10 cellular contexts compared by ENCODE assay signal in the genomic region with DNA sequence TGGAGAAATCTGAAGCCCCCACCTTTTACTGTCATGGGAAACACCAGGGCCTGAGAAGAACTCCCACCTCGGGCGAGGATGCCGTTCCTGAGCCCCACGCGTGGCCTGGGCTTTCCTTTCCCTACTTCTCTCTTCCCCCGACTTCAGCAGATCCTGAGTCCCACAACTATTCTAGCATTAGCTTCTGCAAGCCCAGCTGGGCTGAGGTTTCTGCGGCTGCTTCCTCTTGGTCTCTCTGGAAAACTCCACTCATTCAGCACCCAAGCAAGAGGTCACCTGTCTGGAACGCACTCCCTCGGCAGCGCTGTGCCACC. TPM values are rescaled to one million over a fixed set of nuclear protein-coding genes. Genes with fewer than 3 reads are reported as not detected.
DNase-seq lines count a peak whose midpoint lies in the region; ATAC-seq and TF ChIP-seq lines count a peak whose summit lies in the region.
"Had no signal": no experiment of that assay in that cellular context is flagged by ENCODE, and none has a peak within 500 bp of the region (broad histone marks: within the 10 kb centered on the region; RNA-seq: fewer than 3 reads in every experiment).

No MANE protein-coding gene starts in this region.

- H4K8ac ChIP-seq in neuronal stem cell (ENCODE audit: low read depth, low read length) = no peak overlapping the region

- H2AK5ac ChIP-seq in neuronal stem cell (ENCODE audit: low read depth, low read length) = peak overlapping the region; percentile 2

- CTCF ChIA-PET in AG04449 (lab: Yijun Ruan, JAX) (no interaction called here), PC-9 (lab: Charles Lee) (no interaction called here)

- H3K14ac ChIP-seq in neuronal stem cell (ENCODE audit: low read length) = peak overlapping the region; percentile 59

- WGBS in neuronal stem cell (ENCODE audit: extremely low coverage in 2 of 2, insufficient read length in 2 of 2, insufficient replicate concordance in 1 of 2), 2 donors = no CpG with 5 or more reads among the region's 10 CpGs

- BruUV-seq in PC-9 (replicated peaks; lab: Mats Ljungman, UMichigan) = TSS peak; percentile 31

- H2BK5ac ChIP-seq in neuronal stem cell (ENCODE audit: low read length) = no peak overlapping the region

- H3K79me1 ChIP-seq in neuronal stem cell (ENCODE audit: low read depth, low read length) = peaks cover 6% of the 10 kb centered on the region

- TF ChIP-seq CTCF in AG04449 (IDR thresholded peaks at IDR 0.05; ENCODE audit: insufficient read depth, low read length, missing control alignments) (no peak), PC-9 (conservative IDR thresholded peaks at IDR 0.05) (no peak), fibroblast of lung (conservative IDR thresholded peaks at IDR 0.05 in 1 of 2, IDR thresholded peaks at IDR 0.05 in 1 of 2; ENCODE audit: low read depth in 1 of 2, low read length in 2 of 2) (no peak)

- H3K4me2 ChIP-seq in PC-9 (peak overlapping the region; percentile 80), fibroblast of lung (ENCODE audit: extremely low read depth, insufficient read depth, low read length) (peak overlapping the region; percentile 73), neuronal stem cell (ENCODE audit: insufficient read depth, low read length, poor library complexity, severe bottlenecking) (peak overlapping the region; percentile 61)

- H3K9me3 ChIP-seq in PC-9 (ENCODE audit: insufficient read depth, low read depth) (no peaks in the 10 kb centered on the region), fibroblast of lung (ENCODE audit: control insufficient read depth, insufficient read depth, low read depth, low read length) (no peaks in the 10 kb centered on the region), neuronal stem cell (replicated peaks in 1 of 2; ENCODE audit: control insufficient read depth in 2 of 2, insufficient read depth in 1 of 2, low read depth in 1 of 2, low read length in 2 of 2) (peaks cover 3 to 4% of the 10 kb centered on the region in 2 donors)

- H3K9me2 ChIP-seq in PC-9 (ENCODE audit: insufficient read depth) = no peaks in the 10 kb centered on the region

- POLR2A ChIA-PET in AG04449 (lab: Yijun Ruan, JAX) (interaction anchor here (0.8 kb wide), 1 partner anchor 9 kb away, joined by 3 read pairs; no protein-coding TSS in a partner anchor), PC-9 (lab: Charles Lee; ENCODE audit: unreplicated experiment) (no interaction called here)

- no peak overlapping the region for H3K18ac ChIP-seq in neuronal stem cell (ENCODE audit: low read length)

- H2BK15ac ChIP-seq in neuronal stem cell (ENCODE audit: low read length) = no peak overlapping the region

- DNase-seq in AG04449 (ENCODE audit: low read depth, low spot score) (no peak), PC-9 (peak in 1 of 2 experiments; percentile 35), fibroblast of lung (ENCODE audit: low read depth in 2 of 2) (peak in 1 of 2 donors; percentile 32), neuronal stem cell (ENCODE audit: low spot score) (no peak), SIG-M5 treated with dmso at 0.1 percent for 504 hours (lab: John Stamatoyannopoulos, UW; ENCODE audit: unreplicated experiment) (no peak), ACHN (no peak), NCI-H2227 (lab: John Stamatoyannopoulos, UW; ENCODE audit: unreplicated experiment) (no peak)
- DNase-seq: NCI-H2029, T1000 had no signal

- H3K27me3 ChIP-seq in PC-9 (ENCODE audit: insufficient read depth, low read depth) = no peaks in the 10 kb centered on the region
- no peaks in the 10 kb centered on the region for H3K27me3 ChIP-seq in fibroblast of lung (ENCODE audit: control insufficient read depth, insufficient read depth, low read length)
- no peaks in the 10 kb centered on the region for H3K27me3 ChIP-seq in neuronal stem cell (ENCODE audit: control insufficient read depth in 3 of 3, insufficient read depth in 3 of 3, low read depth in 1 of 3, low read length in 3 of 3)

- H4K20me1 ChIP-seq in PC-9 (ENCODE audit: insufficient read depth) = no peaks in the 10 kb centered on the region
- no peaks in the 10 kb centered on the region for H4K20me1 ChIP-seq in fibroblast of lung (ENCODE audit: control insufficient read depth, extremely low read depth, insufficient read depth, low read length)

- H3K79me2 ChIP-seq in PC-9 (ENCODE audit: low read depth) = 0 out of 2 replicates have a peak, but pooled peaks cover under 1% of the 10 kb centered on the region
- peaks cover 31% of the 10 kb centered on the region for H3K79me2 ChIP-seq in fibroblast of lung (ENCODE audit: control insufficient read depth, insufficient read depth, low read length)

- H3K4me3 ChIP-seq in AG04449 (ENCODE audit: low read depth, low read length) (peak overlapping the region; percentile 73), PC-9 (peak overlapping the region; percentile 73), fibroblast of lung (replicated peaks in 1 of 4; ENCODE audit: control extremely low read depth in 1 of 4, insufficient read depth in 1 of 4, low read depth in 3 of 4, low read length in 4 of 4) (peak overlapping the region; percentile 56 to 84 (median 62)), neuronal stem cell (ENCODE audit: low read length in 2 of 2) (peak overlapping the region; percentile 63 to 88)

- H4K91ac ChIP-seq in neuronal stem cell (ENCODE audit: low read depth, low read length, poor library complexity) = no peak overlapping the region

- H2BK120ac ChIP-seq in neuronal stem cell (ENCODE audit: low read depth, low read length) = no peak overlapping the region

- in situ Hi-C loops in ACHN (cut with HindIII; ENCODE audit: low pct_ligation_motif_present, low pct_unique_long_range_greater_than_20kb, low sequenced_read_pairs) = no loop called here

- no peak overlapping the region for H2BK12ac ChIP-seq in neuronal stem cell (ENCODE audit: low read length)

- no peak overlapping the region for H3K4ac ChIP-seq in neuronal stem cell (ENCODE audit: low read length)

- H2AFZ ChIP-seq in PC-9 (peak overlapping the region; percentile 84), fibroblast of lung (ENCODE audit: low read length) (peak overlapping the region; percentile 20), neuronal stem cell (ENCODE audit: low read length) (peak overlapping the region; percentile 96)

- no peaks in the 10 kb centered on the region for H3K36me3 ChIP-seq in PC-9 (ENCODE audit: low read depth)
- H3K36me3 ChIP-seq in fibroblast of lung (ENCODE audit: control insufficient read depth, insufficient read depth, low read length) = peaks cover 2% of the 10 kb centered on the region
- H3K36me3 ChIP-seq in neuronal stem cell (replicated peaks in 1 of 2; ENCODE audit: control insufficient read depth in 2 of 2, insufficient read depth in 2 of 2, low read length in 2 of 2) = peaks cover 7 to 34% of the 10 kb centered on the region in 2 donors

- intact Hi-C loops in PC-9 (cut with micrococcal nuclease; ENCODE audit: unreplicated experiment) = loop anchor here (5.0 to 10.0 kb wide), 3 partner anchors 510 to 1030 kb away; no protein-coding TSS in a partner anchor

- H3K4me1 ChIP-seq in PC-9 (replicated peaks; ENCODE audit: insufficient read depth) (peaks cover 27% of the 10 kb centered on the region), fibroblast of lung (ENCODE audit: control insufficient read depth, extremely low read depth, insufficient read depth, low read length) (peaks cover 8% of the 10 kb centered on the region), neuronal stem cell (ENCODE audit: control insufficient read depth in 2 of 2, insufficient read depth in 1 of 2, low read depth in 1 of 2, low read length in 2 of 2) (peaks cover 2 to 12% of the 10 kb centered on the region in 2 donors)

- H3K23ac ChIP-seq in neuronal stem cell (ENCODE audit: low read depth, low read length, poor library complexity) = peak overlapping the region; percentile 8

- peaks cover 11% of the 10 kb centered on the region for H3F3A ChIP-seq in PC-9 (ENCODE audit: insufficient read depth, low read depth)

- H3K9ac ChIP-seq in fibroblast of lung (ENCODE audit: insufficient read depth, low read length) (no peak overlapping the region), neuronal stem cell (ENCODE audit: low read depth, low read length, poor library complexity) (no peak overlapping the region)

- ATAC-seq in GM18520 (IDR thresholded peaks at IDR 0.05; ENCODE audit: unreplicated experiment) = no peak

- no peak overlapping the region for H3K27ac ChIP-seq in PC-9
- H3K27ac ChIP-seq in fibroblast of lung (ENCODE audit: insufficient read depth, low read length) = no peak overlapping the region
- H3K27ac ChIP-seq in neuronal stem cell (replicated peaks; ENCODE audit: low read length) = no peak overlapping the region

RNA-seq across cellular contexts. Expression of a gene that starts 0.8 kb away (rescaled TPM):
- 21.4 and 24.8 TPM in 2 replicates for total RNA-seq in PC-9 (2021)
- 74.7 and 91.0 TPM in 2 replicates for total RNA-seq in fibroblast of lung
- 20.5 and 27.2 TPM in 2 replicates for polyA plus RNA-seq in fibroblast of lung
- 38.7 and 41.6 TPM in 2 replicates for polyA plus RNA-seq in fibroblast of lung (2012)
- polyA minus RNA-seq in fibroblast of lung (ENCODE audit: low replicate concordance) = 33.3 and 69.0 TPM in 2 replicates
- polyA plus RNA-seq in neuronal stem cell (2013, experiment 1 of 2) = 21.3 TPM
- 21.3 TPM for polyA plus RNA-seq in neuronal stem cell (2013, experiment 2 of 2)

Comparison
In these comparisons a context has a peak if more than half of its experiments do, and no peak if none do; other contexts are left out.
1. H2AFZ ChIP-seq: peak in every context shown above with its lines; median percentile 96 in neuronal stem cell; 84 in PC-9; 20 in fibroblast of lung.